18 cellular contexts compared by ENCODE assay signal in genomic region chr2:226868331-226868730, GRCh38.
"Had no signal": no experiment of that assay in that cellular context is flagged by ENCODE, and none has a peak within 500 bp of the region (broad histone marks: within the 10 kb centered on the region; RNA-seq: fewer than 3 reads in every experiment).

No MANE protein-coding gene starts in this region.

- H3K27me3 Mint-ChIP-seq: activated CD4-positive, alpha-beta memory T cell treated with anti-CD3 and anti-CD28 coated beads, Interleukin-2, amount 10 ng/mL, durations not matched to agents 7 days and 5 days; activated CD8-positive, alpha-beta memory T cell treated with anti-CD3 and anti-CD28 coated beads, Interleukin-2, amount 10 ng/mL, durations not matched to agents 7 days and 5 days; activated T-helper 17 cell treated with anti-CD3 and anti-CD28 coated beads, Interleukin-2, amount 50 U/mL, for 72 hours had no signal

- H3K9ac ChIP-seq: neural progenitor cell had no signal

- H3K9me3 ChIP-seq: colonic mucosa, heart right ventricle, psoas muscle, tibial artery had no signal

- H3K36me3 ChIP-seq: colonic mucosa, WERI-Rb-1 had no signal

- H3K4me3 Mint-ChIP-seq: activated CD4-positive, alpha-beta memory T cell treated with anti-CD3 and anti-CD28 coated beads, Interleukin-2, amount 10 ng/mL, durations not matched to agents 7 days and 5 days; activated CD8-positive, alpha-beta memory T cell treated with anti-CD3 and anti-CD28 coated beads, Interleukin-2, amount 10 ng/mL, durations not matched to agents 7 days and 5 days; activated T-helper 17 cell treated with anti-CD3 and anti-CD28 coated beads, Interleukin-2, amount 50 U/mL, for 72 hours; endodermal cell; neural progenitor cell had no signal

- H3K27me3 ChIP-seq: colonic mucosa, heart right ventricle, neural progenitor cell, tibial artery had no signal

- ATAC-seq: activated CD8-positive, alpha-beta memory T cell treated with anti-CD3 and anti-CD28 coated beads, Interleukin-2, amount 10 ng/mL, durations not matched to agents 7 days and 5 days; activated T-helper 17 cell treated with anti-CD3 and anti-CD28 coated beads, Interleukin-2, amount 50 U/mL, for 72 hours; heart right ventricle; left ventricle myocardium superior; psoas muscle; right cardiac atrium had no signal

- H3K4me1 ChIP-seq: colonic mucosa, heart right ventricle, psoas muscle, tibial artery had no signal

- H3K27ac ChIP-seq: colonic mucosa, epithelial cell of prostate, heart right ventricle, neural progenitor cell, psoas muscle, tibial artery, WERI-Rb-1 had no signal

- H3K27ac Mint-ChIP-seq: activated CD4-positive, alpha-beta memory T cell treated with anti-CD3 and anti-CD28 coated beads, Interleukin-2, amount 10 ng/mL, durations not matched to agents 7 days and 5 days; activated CD8-positive, alpha-beta memory T cell treated with anti-CD3 and anti-CD28 coated beads, Interleukin-2, amount 10 ng/mL, durations not matched to agents 7 days and 5 days; activated T-helper 17 cell treated with anti-CD3 and anti-CD28 coated beads, Interleukin-2, amount 50 U/mL, for 72 hours; endodermal cell; neural progenitor cell had no signal

- DNase-seq: activated CD4-positive, alpha-beta memory T cell treated with anti-CD3 and anti-CD28 coated beads, Interleukin-2, amount 10 ng/mL, durations not matched to agents 7 days and 5 days; activated CD8-positive, alpha-beta memory T cell treated with anti-CD3 and anti-CD28 coated beads, Interleukin-2, amount 10 ng/mL, durations not matched to agents 7 days and 5 days; activated naive CD4-positive, alpha-beta T cell; colonic mucosa; endodermal cell; heart right ventricle; left ventricle myocardium superior; psoas muscle; right cardiac atrium; stimulated activated CD4-positive, alpha-beta T cell treated with anti-CD3 and anti-CD28 coated beads, Interleukin-2, amount 100 ng/mL, for 24 hours; stimulated activated naive CD4-positive, alpha-beta T cell treated with Interleukin-2 at 50 U/mL for 16 hours; SW 1271; T-helper 2 cell; tibial artery; WERI-Rb-1 had no signal

- H3K4me3 ChIP-seq: colonic mucosa, heart right ventricle, neural progenitor cell, psoas muscle, tibial artery had no signal

- H3K9me3 Mint-ChIP-seq: activated CD4-positive, alpha-beta memory T cell treated with anti-CD3 and anti-CD28 coated beads, Interleukin-2, amount 10 ng/mL, durations not matched to agents 7 days and 5 days; activated T-helper 17 cell treated with anti-CD3 and anti-CD28 coated beads, Interleukin-2, amount 50 U/mL, for 72 hours; neural progenitor cell had no signal

- H3K4me2 ChIP-seq: neural progenitor cell had no signal

- H2AFZ ChIP-seq: neural progenitor cell had no signal
